8 cellular contexts compared by ENCODE assay signal in genomic region chr5:103259705-103260355, GRCh38. TPM values are rescaled to one million over a fixed set of nuclear protein-coding genes. Genes with fewer than 3 reads are reported as not detected.
DNase-seq lines count a peak whose midpoint lies in the region; ATAC-seq and TF ChIP-seq lines count a peak whose summit lies in the region.

No MANE protein-coding gene starts in this region.

- peak overlapping the region in 4 of 5 donors; percentile 24 to 85 (median 71) for H3K27ac ChIP-seq in adrenal gland
- H3K27ac ChIP-seq in hepatocyte = peak overlapping the region; percentile 83
- peak overlapping the region; percentile 77 for H3K27ac ChIP-seq in rectal smooth muscle tissue (ENCODE audit: low read depth, low read length)

- peak overlapping the region; percentile 86 for H3K4me2 ChIP-seq in hepatocyte

- peaks cover 15% of the 10 kb centered on the region for H4K20me1 ChIP-seq in hepatocyte (ENCODE audit: insufficient read depth, poor library complexity, severe bottlenecking)

- no peaks in the 10 kb centered on the region for H3K9me3 ChIP-seq in adrenal gland (replicated peaks in 1 of 3)
- H3K9me3 ChIP-seq in hepatocyte (ENCODE audit: low read depth) = no peaks in the 10 kb centered on the region

- DNase-seq in T-helper 1 cell (no peak), NB4 (ENCODE audit: low read depth) (no peak), adrenal gland (peak in 1 of 7 donors; percentile 40), hepatocyte (ENCODE audit: low spot score) (no peak)

- TF ChIP-seq POLR2A in NB4 (IDR thresholded peaks at IDR 0.05; ENCODE audit: extremely low read depth, insufficient read length) (no peak), adrenal gland (IDR thresholded peaks at IDR 0.05) (no peak)

- H2AFZ ChIP-seq in hepatocyte = peak overlapping the region; percentile 51

- H3K79me2 ChIP-seq in hepatocyte = peaks cover 49% of the 10 kb centered on the region

- H3K4me3 ChIP-seq in NB4 (ENCODE audit: low read depth, low read length) = peak overlapping the region; percentile 79
- peak overlapping the region; percentile 54 to 79 (median 62) for H3K4me3 ChIP-seq in adrenal gland
- H3K4me3 ChIP-seq in hepatocyte = peak overlapping the region; percentile 49
- H3K4me3 ChIP-seq in rectal smooth muscle tissue (ENCODE audit: low read length) = peak overlapping the region; percentile 92

- intact Hi-C loops in adrenal gland (cut with DNase I) = loop anchor here in 1 of 2 donors (10.0 kb wide), 1 partner anchor 215 kb away; no protein-coding TSS in a partner anchor

- TF ChIP-seq CTCF in NB4 (IDR thresholded peaks at IDR 0.05; ENCODE audit: low read depth, low read length) = no peak
- no peak for TF ChIP-seq CTCF in adrenal gland (IDR thresholded peaks at IDR 0.05)
- TF ChIP-seq CTCF in hepatocyte (IDR thresholded peaks at IDR 0.05; ENCODE audit: poor library complexity) = no peak

- peaks cover 27% of the 10 kb centered on the region for H3K4me1 Mint-ChIP-seq in T-helper 1 cell treated with Interleukin-12 subunit alpha and Interleukin-12 subunit beta and Interleukin-4 antibody, amounts not matched to agents 30 μg/mL and 1 μg/mL, for 36 hours (ENCODE audit: low read depth)

- peak overlapping the region; percentile 78 for H3K27ac Mint-ChIP-seq in T-helper 1 cell treated with Interleukin-12 subunit alpha and Interleukin-12 subunit beta and Interleukin-4 antibody, amounts not matched to agents 30 μg/mL and 1 μg/mL, for 36 hours

- H3K9ac ChIP-seq in rectal smooth muscle tissue (ENCODE audit: low read length) = peak overlapping the region; percentile 32

- H3K4me3 Mint-ChIP-seq in T-helper 1 cell treated with Interleukin-12 subunit alpha and Interleukin-12 subunit beta and Interleukin-4 antibody, amounts not matched to agents 30 μg/mL and 1 μg/mL, for 36 hours = peak overlapping the region; percentile 94

- H3K9me3 Mint-ChIP-seq in T-helper 1 cell treated with Interleukin-12 subunit alpha and Interleukin-12 subunit beta and Interleukin-4 antibody, amounts not matched to agents 30 μg/mL and 1 μg/mL, for 36 hours = no peaks in the 10 kb centered on the region

- no peaks in the 10 kb centered on the region for H3K9me2 ChIP-seq in hepatocyte (replicated peaks; ENCODE audit: insufficient read depth)

- ATAC-seq in HG02678 (IDR thresholded peaks at IDR 0.05; ENCODE audit: unreplicated experiment) (no peak), GM18511 (IDR thresholded peaks at IDR 0.05; ENCODE audit: unreplicated experiment) (no peak)

- H3K36me3 ChIP-seq in adrenal gland (replicated peaks in 1 of 2) (no peaks in the 10 kb centered on the region), hepatocyte (replicated peaks; ENCODE audit: insufficient read depth, low read depth) (no peaks in the 10 kb centered on the region), rectal smooth muscle tissue (ENCODE audit: control insufficient read depth, insufficient read depth, low read length) (no peaks in the 10 kb centered on the region)

- WGBS in adrenal gland, 4 donors = 2 to 7% (median 2%) methylated on average over 7 to 20 of the region's 20 CpGs
- 3% methylated on average over 20 of the region's 20 CpGs for WGBS in hepatocyte (ENCODE audit: low lambda C conversion rate, missing lambda C conversion rate)

- H3K27me3 ChIP-seq in adrenal gland = no peaks in the 10 kb centered on the region
- H3K27me3 ChIP-seq in hepatocyte = no peaks in the 10 kb centered on the region
- H3K27me3 ChIP-seq in rectal smooth muscle tissue (ENCODE audit: control insufficient read depth, insufficient read depth, low read length) = no peaks in the 10 kb centered on the region

- H3K36me3 Mint-ChIP-seq in T-helper 1 cell treated with Interleukin-12 subunit alpha and Interleukin-12 subunit beta and Interleukin-4 antibody, amounts not matched to agents 30 μg/mL and 1 μg/mL, for 36 hours (ENCODE audit: low read depth) = peaks cover 2% of the 10 kb centered on the region

- peaks cover 17% of the 10 kb centered on the region for H3K27me3 Mint-ChIP-seq in T-helper 1 cell treated with Interleukin-12 subunit alpha and Interleukin-12 subunit beta and Interleukin-4 antibody, amounts not matched to agents 30 μg/mL and 1 μg/mL, for 36 hours (ENCODE audit: low read depth)

- peaks cover 5 to 33% of the 10 kb centered on the region in 2 donors for H3K4me1 ChIP-seq in adrenal gland (replicated peaks in 1 of 2)
- peaks cover 9% of the 10 kb centered on the region for H3K4me1 ChIP-seq in hepatocyte (ENCODE audit: insufficient read depth)
- peaks cover 3% of the 10 kb centered on the region for H3K4me1 ChIP-seq in rectal smooth muscle tissue (ENCODE audit: control insufficient read depth, insufficient read depth, low read length)

RNA-seq across cellular contexts. Expression of gene MACIR, which starts 1.3 kb away (rescaled TPM):
- total RNA-seq in adrenal gland (10 to 100 TPM in 1 of 8 donors, 1 to 10 TPM in 7; 1.9 to 10.1 (median 6.4) TPM), hepatocyte (25.5 and 26.4 TPM in 2 replicates)
- polyA plus RNA-seq in adrenal gland (1 to 10 TPM; 3.4 to 7.2 (median 3.7) TPM), hepatocyte (16.0 and 16.5 TPM in 2 replicates)
